11 cellular contexts compared by ENCODE assay signal in the genomic region with DNA sequence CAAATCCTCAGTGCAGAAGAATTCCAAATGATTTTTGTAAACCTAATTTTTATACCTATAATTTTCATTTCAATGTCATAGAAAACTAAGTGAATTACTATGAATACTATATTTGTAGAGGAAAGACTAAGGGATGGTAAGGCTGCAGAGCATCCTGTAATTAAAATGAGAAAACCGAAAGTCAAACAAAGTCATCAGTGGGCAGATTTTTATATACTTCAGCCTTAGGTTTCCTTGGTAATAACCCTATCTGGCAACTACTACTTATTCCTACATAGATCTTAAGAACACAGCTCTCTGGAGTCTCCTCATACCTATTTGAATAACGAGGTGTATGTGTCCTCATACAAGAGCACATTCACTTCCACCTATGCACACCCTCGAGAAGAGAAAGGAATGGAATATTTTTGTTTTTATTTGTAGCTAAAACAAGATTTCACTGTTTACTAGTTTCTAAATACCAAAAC.
DNase-seq lines count a peak whose midpoint lies in the region; ATAC-seq and TF ChIP-seq lines count a peak whose summit lies in the region.
"Had no signal": no experiment of that assay in that cellular context is flagged by ENCODE, and none has a peak within 500 bp of the region (broad histone marks: within the 10 kb centered on the region; RNA-seq: fewer than 3 reads in every experiment).

No MANE protein-coding gene starts in this region.

- no peaks in the 10 kb centered on the region for H3K27me3 ChIP-seq in MG63
- no peaks in the 10 kb centered on the region for H3K27me3 ChIP-seq in effector memory CD4-positive, alpha-beta T cell (replicated peaks; ENCODE audit: control insufficient read depth, insufficient read depth, low read length, poor library complexity, severe bottlenecking)
- H3K27me3 ChIP-seq: tibial artery had no signal

- intact Hi-C loops in activated CD4-positive, alpha-beta T cell treated with anti-CD3 and anti-CD28 coated beads for 36 hours (cut with DNase I, micrococcal nuclease), result loop anchor here (1.0 to 5.0 kb wide), 10 partner anchors 57 to 679 kb away; no protein-coding TSS in a partner anchor

- H3K4me3 Mint-ChIP-seq in activated CD4-positive, alpha-beta T cell treated with anti-CD3 and anti-CD28 coated beads for 36 hours, result no peak overlapping the region

- peak overlapping the region; percentile 19 for H3K4me3 ChIP-seq in MG63
- H3K4me3 ChIP-seq in effector memory CD4-positive, alpha-beta T cell (ENCODE audit: insufficient read depth, low read depth, low read length, poor library complexity, severe bottlenecking), result peak overlapping the region; percentile 28
- H3K4me3 ChIP-seq: tibial artery had no signal

- H3K27me3 Mint-ChIP-seq in activated CD4-positive, alpha-beta T cell treated with anti-CD3 and anti-CD28 coated beads for 36 hours, result no peaks in the 10 kb centered on the region

- H3K4me1 ChIP-seq in effector memory CD4-positive, alpha-beta T cell (ENCODE audit: control insufficient read depth, insufficient read depth, low read length, poor library complexity, severe bottlenecking), result peaks cover 12% of the 10 kb centered on the region
- H3K4me1 ChIP-seq: tibial artery had no signal

- H3K36me3 ChIP-seq in MG63, result no peaks in the 10 kb centered on the region
- no peaks in the 10 kb centered on the region for H3K36me3 ChIP-seq in effector memory CD4-positive, alpha-beta T cell (ENCODE audit: control insufficient read depth, insufficient read depth, low read length)
- H3K36me3 ChIP-seq: tibial artery had no signal

- peak overlapping the region; percentile 80 for H3K27ac Mint-ChIP-seq in activated CD4-positive, alpha-beta T cell treated with anti-CD3 and anti-CD28 coated beads for 36 hours

- POLR2A ChIA-PET in activated CD4-positive, alpha-beta T cell treated with anti-CD3 and anti-CD28 coated beads for 36 hours (lab: Charles Lee), result interaction anchor here (1.6 kb wide), 1 partner anchor 257 kb away, joined by 3 read pairs; no protein-coding TSS in a partner anchor

- CTCF ChIA-PET in activated CD4-positive, alpha-beta T cell treated with anti-CD3 and anti-CD28 coated beads for 36 hours (lab: Charles Lee), result interaction anchor here (1.2 kb wide), 1 partner anchor 9 kb away, joined by 4 read pairs; no protein-coding TSS in a partner anchor

- H3K9me3 Mint-ChIP-seq in activated CD4-positive, alpha-beta T cell treated with anti-CD3 and anti-CD28 coated beads for 36 hours (ENCODE audit: low read depth), result no peaks in the 10 kb centered on the region

- no peak for TF ChIP-seq CTCF in GM20000 (IDR thresholded peaks at IDR 0.05; ENCODE audit: extremely low read depth, missing control alignments)

- no peak overlapping the region for H3K27ac ChIP-seq in effector memory CD4-positive, alpha-beta T cell (ENCODE audit: insufficient read depth, low read length, poor library complexity, severe bottlenecking)
- H3K27ac ChIP-seq: tibial artery had no signal

- no peaks in the 10 kb centered on the region for H3K36me3 Mint-ChIP-seq in activated CD4-positive, alpha-beta T cell treated with anti-CD3 and anti-CD28 coated beads for 36 hours (ENCODE audit: low read depth)

- H3K9me3 ChIP-seq in MG63, result no peaks in the 10 kb centered on the region
- H3K9me3 ChIP-seq in effector memory CD4-positive, alpha-beta T cell (ENCODE audit: control insufficient read depth, low read length), result no peaks in the 10 kb centered on the region
- H3K9me3 ChIP-seq: tibial artery had no signal

- no peak for ATAC-seq in activated CD4-positive, alpha-beta T cell treated with anti-CD3 and anti-CD28 coated beads for 36 hours
- peak; percentile 28 for ATAC-seq in stimulated activated naive CD8-positive, alpha-beta T cell treated with anti-CD3 and anti-CD28 coated beads, Interleukin-15, Interleukin-2, amounts not matched to agents 100 U/mL and 50 U/mL, for 24 hours
- ATAC-seq in HG03457 (IDR thresholded peaks at IDR 0.05; ENCODE audit: unreplicated experiment), result no peak
- ATAC-seq: Right ventricle myocardium inferior had no signal

- no peak for DNase-seq in activated CD4-positive, alpha-beta T cell treated with anti-CD3 and anti-CD28 coated beads for 36 hours
- no peak for DNase-seq in activated CD4-positive, alpha-beta T cell treated with anti-CD3 and anti-CD28 coated beads for 1 hour
- no peak for DNase-seq in MG63
- DNase-seq in effector memory CD4-positive, alpha-beta T cell, result no peak
- no peak for DNase-seq in stimulated activated naive CD8-positive, alpha-beta T cell treated with anti-CD3 and anti-CD28 coated beads, Interleukin-15, Interleukin-2, amounts not matched to agents 100 U/mL and 50 U/mL, for 24 hours
- DNase-seq in germinal center (ENCODE audit: low spot score), result no peak
- no peak for DNase-seq in GM20000 (ENCODE audit: low spot score)
- DNase-seq: NCI-H1105 treated with DMSO at 0.1 percent for 48 hours had no signal

- H3K4me1 Mint-ChIP-seq in activated CD4-positive, alpha-beta T cell treated with anti-CD3 and anti-CD28 coated beads for 36 hours, result peaks cover 36% of the 10 kb centered on the region
